8 cellular contexts compared by ENCODE assay signal in the genomic region with DNA sequence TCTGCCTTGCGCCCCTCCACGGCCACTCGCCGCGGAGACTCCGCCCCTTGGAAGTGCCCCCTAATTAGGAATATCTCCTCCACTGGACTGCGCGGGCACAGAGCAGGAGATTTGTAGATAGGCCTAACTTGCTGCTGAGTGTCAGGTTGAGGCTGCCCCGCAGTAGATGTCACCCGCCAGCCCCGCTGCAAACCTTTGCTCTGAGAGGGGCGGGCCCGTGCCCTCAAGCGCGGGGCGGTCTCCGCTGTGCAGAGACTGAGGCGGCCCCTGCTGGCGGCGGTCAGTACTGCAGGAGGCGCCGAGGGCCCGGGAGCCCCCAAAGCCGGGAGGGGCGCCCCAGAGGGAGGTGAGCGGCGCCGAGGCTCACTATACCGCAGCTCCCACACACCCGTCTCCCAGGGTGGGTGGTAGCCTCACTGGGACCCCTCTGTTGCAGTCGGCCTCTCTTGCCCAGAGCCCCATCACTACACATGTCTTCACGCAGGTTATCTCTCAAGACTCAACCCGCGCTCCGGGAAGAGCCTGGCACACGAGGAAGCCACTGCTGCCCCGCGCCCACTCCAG. TPM values are rescaled to one million over a fixed set of nuclear protein-coding genes. Genes with fewer than 3 reads are reported as not detected.
A peak's percentile ranks its signal among the peaks of the same experiment; 100 is the strongest.
DNase-seq lines count a peak whose midpoint lies in the region; ATAC-seq and TF ChIP-seq lines count a peak whose summit lies in the region.

No MANE protein-coding gene starts in this region.

- no peak for TF ChIP-seq POLR2A in upper lobe of left lung (IDR thresholded peaks at IDR 0.05)

- no peaks in the 10 kb centered on the region for H3K27me3 ChIP-seq in upper lobe of left lung

- ATAC-seq in GM19043 (IDR thresholded peaks at IDR 0.05; ENCODE audit: low read depth, unreplicated experiment), result peak; percentile 39
- peak; percentile 89 to 92 for ATAC-seq in upper lobe of left lung (ENCODE audit: low FRiP score in 2 of 2)

- H3K27ac ChIP-seq in upper lobe of left lung, result peak overlapping the region in 2 of 4 donors; percentile 15 to 52

- DNase-seq in AG10803 (ENCODE audit: low read depth) (peak; percentile 37), SK-MEL-5 (ENCODE audit: low read depth, low spot score) (peak; percentile 60), activated gamma-delta T cell treated with Interleukin-2 at 50 U/mL for 16 hours (peak; percentile 90), head of caudate nucleus (peak; percentile 63 to 90 (median 78)), posterior vena cava (ENCODE audit: low spot score) (peak; percentile 92), upper lobe of left lung (peak; percentile 85 to 97)

- intact Hi-C loops in head of caudate nucleus (cut with DNase I), result loop anchor here (5.0 kb wide), 3 partner anchors 101 to 201 kb away; a partner anchor contains a TSS
- intact Hi-C loops in posterior vena cava (cut with DNase I), result loop anchor here (5.0 kb wide), 2 partner anchors 101 to 201 kb away; a partner anchor contains a TSS

- TF ChIP-seq RAD21 in Ishikawa (IDR thresholded peaks at IDR 0.05; ENCODE audit: low read depth), result peak; percentile 86

- 5 to 18% methylated on average over 13 to 35 of the region's 38 CpGs for WGBS in upper lobe of left lung, 2 donors

- TF ChIP-seq EP300 in Ishikawa (IDR thresholded peaks at IDR 0.05; ENCODE audit: borderline replicate concordance) (no peak), upper lobe of left lung (IDR thresholded peaks at IDR 0.05) (no peak)

- no peaks in the 10 kb centered on the region for H3K9me3 ChIP-seq in upper lobe of left lung

- in situ Hi-C loops in SK-MEL-5 (cut with HindIII; ENCODE audit: low pct_unique_long_range_greater_than_20kb, low sequenced_read_pairs), result no loop called here

- H3K4me1 ChIP-seq in upper lobe of left lung, result peaks cover 23 to 42% (median 32%) of the 10 kb centered on the region in 4 donors

- H3K36me3 ChIP-seq in upper lobe of left lung, result no peaks in the 10 kb centered on the region

- peak; percentile 64 for TF ChIP-seq CTCF in AG10803 (conservative IDR thresholded peaks at IDR 0.05; ENCODE audit: low read length)
- TF ChIP-seq CTCF in upper lobe of left lung (IDR thresholded peaks at IDR 0.05), result peak; percentile 99 to 100 (median 100)

- H3K4me3 ChIP-seq in AG10803 (ENCODE audit: low read length) (peak overlapping the region; percentile 54), upper lobe of left lung (peak overlapping the region in 3 of 4 donors; percentile 31 to 51 (median 48))

TF ChIP-seq in Ishikawa, 13 proteins besides CTCF, POLR2A, EP300 and RAD21:
- 0 out of 2 replicates have a peak, but pooled peaks have one; percentile 65 for TF ChIP-seq ZBTB7A (IDR thresholded peaks at IDR 0.05; ENCODE audit: low read depth)
- TF ChIP-seq, protein P1, sequence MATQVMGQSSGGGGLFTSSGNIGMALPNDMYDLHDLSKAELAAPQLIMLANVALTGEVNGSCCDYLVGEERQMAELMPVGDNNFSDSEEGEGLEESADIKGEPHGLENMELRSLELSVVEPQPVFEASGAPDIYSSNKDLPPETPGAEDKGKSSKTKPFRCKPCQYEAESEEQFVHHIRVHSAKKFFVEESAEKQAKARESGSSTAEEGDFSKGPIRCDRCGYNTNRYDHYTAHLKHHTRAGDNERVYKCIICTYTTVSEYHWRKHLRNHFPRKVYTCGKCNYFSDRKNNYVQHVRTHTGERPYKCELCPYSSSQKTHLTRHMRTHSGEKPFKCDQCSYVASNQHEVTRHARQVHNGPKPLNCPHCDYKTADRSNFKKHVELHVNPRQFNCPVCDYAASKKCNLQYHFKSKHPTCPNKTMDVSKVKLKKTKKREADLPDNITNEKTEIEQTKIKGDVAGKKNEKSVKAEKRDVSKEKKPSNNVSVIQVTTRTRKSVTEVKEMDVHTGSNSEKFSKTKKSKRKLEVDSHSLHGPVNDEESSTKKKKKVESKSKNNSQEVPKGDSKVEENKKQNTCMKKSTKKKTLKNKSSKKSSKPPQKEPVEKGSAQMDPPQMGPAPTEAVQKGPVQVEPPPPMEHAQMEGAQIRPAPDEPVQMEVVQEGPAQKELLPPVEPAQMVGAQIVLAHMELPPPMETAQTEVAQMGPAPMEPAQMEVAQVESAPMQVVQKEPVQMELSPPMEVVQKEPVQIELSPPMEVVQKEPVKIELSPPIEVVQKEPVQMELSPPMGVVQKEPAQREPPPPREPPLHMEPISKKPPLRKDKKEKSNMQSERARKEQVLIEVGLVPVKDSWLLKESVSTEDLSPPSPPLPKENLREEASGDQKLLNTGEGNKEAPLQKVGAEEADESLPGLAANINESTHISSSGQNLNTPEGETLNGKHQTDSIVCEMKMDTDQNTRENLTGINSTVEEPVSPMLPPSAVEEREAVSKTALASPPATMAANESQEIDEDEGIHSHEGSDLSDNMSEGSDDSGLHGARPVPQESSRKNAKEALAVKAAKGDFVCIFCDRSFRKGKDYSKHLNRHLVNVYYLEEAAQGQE (IDR thresholded peaks at IDR 0.05; ENCODE audit: low read depth), result no peak

RNA-seq across cellular contexts. Expression of a gene that starts 2.9 kb away (rescaled TPM):
- not detected in 2 replicates for total RNA-seq in SK-MEL-5 (2014; rRNA removed; shearing (Covaris generic))
- not detected in 2 replicates for polyA plus RNA-seq in SK-MEL-5 (2015; cell fraction: cytosol; rRNA removed)
- 0.38 TPM in 1 of 2 replicates, not detected in the other for polyA plus RNA-seq in SK-MEL-5 (2015; cell fraction: nucleus; rRNA removed)
- total RNA-seq in posterior vena cava (under 1 TPM in 1 of 2 donors, not detected in 1; 0.14 TPM), upper lobe of left lung (1 to 10 TPM in 2 of 6 donors, under 1 TPM in 1, not detected in 3; 0.61 to 2.6 (median 1.1) TPM)

RNA-seq across cellular contexts. Expression of a gene that starts 28.5 kb away (rescaled TPM):
- 3.6 TPM in 2 replicates for total RNA-seq in SK-MEL-5 (2014; rRNA removed; shearing (Covaris generic))
- polyA plus RNA-seq in SK-MEL-5 (2015; cell fraction: cytosol; rRNA removed), result 8.7 and 9.0 TPM in 2 replicates
- 10.8 and 12.1 TPM in 2 replicates for polyA plus RNA-seq in SK-MEL-5 (2015; cell fraction: nucleus; rRNA removed)
- total RNA-seq in posterior vena cava (100 to 1,000 TPM in 1 of 2 donors, 10 to 100 TPM in 1; 67.4 to 179 TPM), upper lobe of left lung (10 to 100 TPM; 18.6 to 57.2 (median 39.7) TPM)

Comparison
In these comparisons a context has a peak if more than half of its experiments do, and no peak if none do; other contexts are left out.
1. DNase-seq: peak in every context shown above with its lines; median percentile 92 in posterior vena cava; 91 in upper lobe of left lung; 90 in activated gamma-delta T cell treated with Interleukin-2 at 50 U/mL for 16 hours; 78 in head of caudate nucleus; 60 in SK-MEL-5; 37 in AG10803.